22 cellular contexts compared by ENCODE assay signal in genomic region chr1:241316372-241316771, GRCh38. TPM values are rescaled to one million over a fixed set of nuclear protein-coding genes. Genes with fewer than 3 reads are reported as not detected.
DNase-seq lines count a peak whose midpoint lies in the region; ATAC-seq, FAIRE-seq and TF ChIP-seq lines count a peak whose summit lies in the region.
"Had no signal": no experiment of that assay in that cellular context is flagged by ENCODE, and none has a peak within 500 bp of the region (broad histone marks: within the 10 kb centered on the region; RNA-seq: fewer than 3 reads in every experiment).

No MANE protein-coding gene starts in this region.

- H3K14ac ChIP-seq in IMR-90 (replicated peaks; ENCODE audit: low read depth, low read length): no peak overlapping the region
- H3K14ac ChIP-seq in H1 (ENCODE audit: insufficient read length): no peak overlapping the region

- H3K4me1 ChIP-seq in IMR-90 (ENCODE audit: control insufficient read depth, insufficient read depth, low read length): no peaks in the 10 kb centered on the region
- H3K4me1 ChIP-seq in H1 (replicated peaks in 1 of 4; ENCODE audit: control insufficient read depth in 3 of 4, insufficient read depth in 4 of 4, low read length in 3 of 4): no peaks in the 10 kb centered on the region
- H3K4me1 ChIP-seq: BE2C, BLaER1 had no signal

- no TSS peak for BruUV-seq in IMR-90 (replicated peaks; lab: Mats Ljungman, UMichigan)

- H3K79me1 ChIP-seq in IMR-90 (ENCODE audit: low read depth in 1 of 2, low read length in 2 of 2): no peaks in the 10 kb centered on the region
- H3K79me1 ChIP-seq in H1 (ENCODE audit: low read depth, low read length): no peaks in the 10 kb centered on the region

- H4K91ac ChIP-seq in IMR-90 (ENCODE audit: insufficient read depth, low read depth, low read length): no peak overlapping the region
- no peak overlapping the region for H4K91ac ChIP-seq in H1 (replicated peaks; ENCODE audit: insufficient read length, low read length)

- H3K4me3 ChIP-seq in IMR-90 (ENCODE audit: insufficient read depth, low read depth, low read length) (no peak overlapping the region), H1 (ENCODE audit: extremely low read depth in 1 of 4, insufficient read depth in 2 of 4, low read depth in 3 of 4, low read length in 4 of 4) (no peak overlapping the region)
- H3K4me3 ChIP-seq: BLaER1 had no signal

- no peaks in the 10 kb centered on the region for H3K23me2 ChIP-seq in H1 (ENCODE audit: low read depth, low read length)

- no peaks in the 10 kb centered on the region for H3K9me1 ChIP-seq in IMR-90 (ENCODE audit: insufficient read depth, low read length)

- H3K23ac ChIP-seq in IMR-90 (ENCODE audit: low read depth, low read length): no peak overlapping the region
- H3K23ac ChIP-seq in H1 (ENCODE audit: insufficient read length): no peak overlapping the region

- H2AK9ac ChIP-seq in IMR-90 (replicated peaks; ENCODE audit: low read depth, low read length, poor library complexity): no peak overlapping the region

- no peak for ATAC-seq in IMR-90 (ENCODE audit: low read depth)

- intact Hi-C loops in IMR-90 (cut with micrococcal nuclease): no loop called here
- intact Hi-C loops in posterior cingulate gyrus (cut with DNase I): no loop called here

- H3K27me3 ChIP-seq in IMR-90 (ENCODE audit: control insufficient read depth, insufficient read depth, low read length) (no peaks in the 10 kb centered on the region), H1 (replicated peaks in 1 of 4; ENCODE audit: control insufficient read depth in 3 of 4, extremely low read depth in 1 of 4, insufficient read depth in 3 of 4, low read length in 3 of 4) (no peaks in the 10 kb centered on the region)
- H3K27me3 ChIP-seq: BE2C, BLaER1 had no signal

- no peak overlapping the region for H2BK20ac ChIP-seq in IMR-90 (ENCODE audit: low read depth, low read length)
- H2BK20ac ChIP-seq in H1 (ENCODE audit: low read length): no peak overlapping the region

- H3K9ac ChIP-seq in IMR-90 (ENCODE audit: low read depth, low read length) (no peak overlapping the region), H1 (replicated peaks in 1 of 4; ENCODE audit: extremely low read depth in 1 of 4, low read depth in 3 of 4, low read length in 3 of 4) (no peak overlapping the region)
- H3K9ac ChIP-seq: BLaER1 had no signal

- no peak for TF ChIP-seq CTCF in D721Med (IDR thresholded peaks at IDR 0.05; ENCODE audit: insufficient read depth, missing control alignments)
- TF ChIP-seq CTCF in IMR-90 (conservative IDR thresholded peaks at IDR 0.05; ENCODE audit: low read depth, low read length): no peak
- no peak for TF ChIP-seq CTCF in H1 (IDR thresholded peaks at IDR 0.05; ENCODE audit: control extremely low read depth in 1 of 3, insufficient read depth in 1 of 3, low read depth in 1 of 3, low read length in 3 of 3)

- H3K36me3 ChIP-seq in IMR-90 (ENCODE audit: control insufficient read depth, insufficient read depth, low read length) (no peaks in the 10 kb centered on the region), H1 (ENCODE audit: control insufficient read depth in 2 of 4, insufficient read depth in 4 of 4, low read length in 3 of 4) (no peaks in the 10 kb centered on the region)
- H3K36me3 ChIP-seq: BE2C, BLaER1 had no signal

- no peaks in the 10 kb centered on the region for H3K79me2 ChIP-seq in H1 (ENCODE audit: control insufficient read depth in 1 of 2, insufficient read depth in 2 of 2, low read length in 2 of 2)

- in situ Hi-C loops in IMR-90 (cut with MboI; ENCODE audit: low sequenced_read_pairs): no loop called here

- no peaks in the 10 kb centered on the region; the same call in 1 of the 2 replicates for H3K9me3 ChIP-seq in IMR-90 (ENCODE audit: control insufficient read depth, insufficient read depth, low read length)
- H3K9me3 ChIP-seq in H1 (ENCODE audit: insufficient read depth in 2 of 2, low read depth in 1 of 2, low read length in 1 of 2): no peaks in the 10 kb centered on the region
- H3K9me3 ChIP-seq: BE2C, BLaER1 had no signal

- TF ChIP-seq RAD21 in IMR-90 (IDR thresholded peaks at IDR 0.05; ENCODE audit: low read length) (no peak), H1 (IDR thresholded peaks at IDR 0.05 in 1 of 2, conservative IDR thresholded peaks at IDR 0.05 in 1 of 2; ENCODE audit: low read depth in 2 of 2, low read length in 2 of 2) (no peak)

- no peak overlapping the region for H2BK12ac ChIP-seq in H1 (ENCODE audit: low read depth, low read length)

- H2BK120ac ChIP-seq in IMR-90 (ENCODE audit: low read depth, low read length) (no peak overlapping the region), H1 (replicated peaks; ENCODE audit: low read depth, low read length) (no peak overlapping the region)

- no peak overlapping the region for H2BK15ac ChIP-seq in IMR-90 (ENCODE audit: low read depth, low read length)
- H2BK15ac ChIP-seq in H1 (ENCODE audit: low read length): no peak overlapping the region

- TF ChIP-seq POLR2A in IMR-90 (IDR thresholded peaks at IDR 0.05; ENCODE audit: low read depth, low read length) (no peak), H1 (IDR thresholded peaks at IDR 0.05; ENCODE audit: control extremely low read depth in 1 of 2, low read depth in 2 of 2, low read length in 2 of 2) (no peak)

- no peak overlapping the region for H4K5ac ChIP-seq in IMR-90 (ENCODE audit: low read depth, low read length)
- no peak overlapping the region for H4K5ac ChIP-seq in H1 (ENCODE audit: insufficient read length, low read depth, low read length)

- FAIRE-seq in D721Med (lab: Jason Lieb, UNC) (peak; percentile 73), H1 (lab: Jason Lieb, UNC) (no peak)
- FAIRE-seq: A204.1, G401.6, GM12891, GM18507 had no signal

- H4K8ac ChIP-seq in IMR-90 (ENCODE audit: low read depth in 2 of 2, low read length in 2 of 2): no peak overlapping the region
- no peak overlapping the region for H4K8ac ChIP-seq in H1 (ENCODE audit: extremely low read depth, insufficient read depth, low read length)

- no CpG with 5 or more reads among the region's 3 CpGs for WGBS in IMR-90 (ENCODE audit: extremely low coverage in 2 of 2, insufficient read length in 1 of 2), 2 experiments
- WGBS in H1 (ENCODE audit: extremely low coverage in 1 of 2, insufficient coverage in 1 of 2, insufficient read length in 1 of 2, insufficient replicate concordance in 2 of 2, low coverage in 1 of 2, low lambda C conversion rate in 2 of 2, missing lambda C conversion rate in 1 of 2), 2 experiments: 91% methylated on average over 3 of the region's 3 CpGs; no CpG with 5 or more reads in 1 of the 2 experiments

- H2AFZ ChIP-seq in IMR-90 (replicated peaks; ENCODE audit: low read length, poor library complexity): no peak overlapping the region
- H2AFZ ChIP-seq in H1 (ENCODE audit: low read length): no peak overlapping the region

- no peaks in the 10 kb centered on the region for H4K20me1 ChIP-seq in IMR-90 (ENCODE audit: insufficient read depth, low read length)
- H4K20me1 ChIP-seq in H1 (replicated peaks in 1 of 2; ENCODE audit: control insufficient read depth in 1 of 2, insufficient read depth in 2 of 2, low read length in 2 of 2): no peaks in the 10 kb centered on the region
- H4K20me1 ChIP-seq: BLaER1 had no signal

- dilution Hi-C loops in IMR-90 (cut with HindIII; ENCODE audit: low sequenced_read_pairs, unreplicated experiment): no loop called here

- H3K27ac ChIP-seq in IMR-90 (ENCODE audit: insufficient read depth, low read length) (no peak overlapping the region), H1 (ENCODE audit: low read depth, low read length) (no peak overlapping the region)
- H3K27ac ChIP-seq: BLaER1 had no signal

- H2AK5ac ChIP-seq in IMR-90 (ENCODE audit: low read depth, low read length) (no peak overlapping the region), H1 (ENCODE audit: low read depth, low read length) (no peak overlapping the region)

- H3K18ac ChIP-seq in IMR-90 (ENCODE audit: low read depth, low read length): no peak overlapping the region
- H3K18ac ChIP-seq in H1 (ENCODE audit: extremely low read depth, low read length): no peak overlapping the region

- H3K56ac ChIP-seq in IMR-90 (ENCODE audit: extremely low read depth, insufficient read depth, low read length) (no peak overlapping the region), H1 (replicated peaks; ENCODE audit: insufficient read length, low read depth, low read length) (no peak overlapping the region)

- DNase-seq in D721Med (ENCODE audit: insufficient read length, low spot score) (no peak), IMR-90 (no peak), H1 (ENCODE audit: low read depth in 1 of 2, low spot score in 2 of 2) (no peak), posterior cingulate gyrus (no peak), NCI-H446 treated with DMSO at 0.1 percent for 48 hours (lab: John Stamatoyannopoulos, UW) (no peak)
- DNase-seq: 8988T; ACHN; BE2C; C1 segment of cervical spinal cord; CD4-positive, alpha-beta memory T cell; CD4-positive, CD25-positive, alpha-beta regulatory T cell; CD8-positive, alpha-beta memory T cell; COR-L47; DMS79 treated with DMSO at 0.1 percent for 48 hours; GF-D8 had no signal

- POLR2A ChIA-PET in IMR-90 (lab: Charles Lee; ENCODE audit: unreplicated experiment): no interaction called here
- POLR2A ChIA-PET in H1 (lab: Charles Lee; ENCODE audit: partially characterized antibody): no interaction called here

- no peak for TF ChIP-seq EP300 in H1 (IDR thresholded peaks at IDR 0.05; ENCODE audit: borderline replicate concordance in 1 of 2, low read depth in 2 of 2, low read length in 2 of 2)

- H2BK5ac ChIP-seq in IMR-90 (ENCODE audit: low read depth, low read length, poor library complexity, severe bottlenecking) (no peak overlapping the region), H1 (ENCODE audit: low read depth, low read length) (no peak overlapping the region)

- H3K4me2 ChIP-seq in IMR-90 (ENCODE audit: low read depth, low read length) (no peak overlapping the region), H1 (ENCODE audit: insufficient read depth in 1 of 2, low read depth in 2 of 2, low read length in 2 of 2) (no peak overlapping the region)
- H3K4me2 ChIP-seq: BLaER1 had no signal

- H3K4ac ChIP-seq in IMR-90 (ENCODE audit: low read depth, low read length): no peak overlapping the region
- no peak overlapping the region for H3K4ac ChIP-seq in H1 (replicated peaks; ENCODE audit: insufficient read length, low read depth, low read length)

- CTCF ChIA-PET in IMR-90 (lab: Yijun Ruan, JAX) (no interaction called here), H1 (lab: Charles Lee; ENCODE audit: partially characterized antibody) (no interaction called here)

RNA-seq across cellular contexts. Expression of gene RGS7, which starts 40.6 kb away (rescaled TPM):
- 0.72 and 0.83 TPM in 2 replicates for total RNA-seq in IMR-90 (2012; rRNA removed)
- polyA plus RNA-seq in IMR-90 (2012; rRNA removed) (0.47 and 0.58 TPM in 2 replicates), H1 (2011; rRNA removed) (0.88 and 1.6 TPM in 2 replicates)
- 0.10 and 0.14 TPM in 2 replicates for polyA plus RNA-seq in IMR-90 (2012; cell fraction: cytosol; rRNA removed)
- polyA plus RNA-seq in IMR-90 (2012; cell fraction: nucleus; rRNA removed; ENCODE audit: low replicate concordance): 0.14 and 0.32 TPM in 2 replicates
- 2.1 and 3.0 TPM in 2 replicates for total RNA-seq in H1 (2021; fragmentation: NEBNext Ultra II Directional; extraction: Animal tissue kit (Norgen Biotek cat#: 25700))
- 1.6 TPM for polyA plus RNA-seq in H1 (2011; cell fraction: cytosol; rRNA removed)
- polyA plus RNA-seq in H1 (2011; cell fraction: nucleus; rRNA removed): 1.1 TPM
- polyA plus RNA-seq in H1 (2012, experiment 1 of 2): 1.7 to 2.6 TPM (median 2.2 TPM) in 4 replicates
- polyA plus RNA-seq in H1 (2012, experiment 2 of 2): 0.51 TPM
- polyA plus RNA-seq in H1 (2013, experiment 1 of 2): 1.2 TPM
- polyA plus RNA-seq in H1 (2013, experiment 2 of 2): 1.2 TPM
- polyA minus RNA-seq in H1 (2011; rRNA and poly(A)+ RNA removed): 1.3 and 2.4 TPM in 2 replicates
- 1.7 TPM for polyA minus RNA-seq in H1 (2011; cell fraction: cytosol; rRNA and poly(A)+ RNA removed)
- polyA minus RNA-seq in H1 (2011; cell fraction: nucleus; rRNA and poly(A)+ RNA removed): 5.5 TPM
- total RNA-seq: A673; CD4-positive, alpha-beta memory T cell; CD4-positive, CD25-positive, alpha-beta regulatory T cell; CD8-positive, alpha-beta memory T cell had no signal
- polyA plus RNA-seq: CD14-positive monocyte; CD4-positive, alpha-beta memory T cell; CD4-positive, CD25-positive, alpha-beta regulatory T cell; CD8-positive, alpha-beta memory T cell had no signal
